ENCODE assay signal across 28 cellular contexts in genomic region chr14:98242903-98243302, GRCh38.
"Had no signal": no experiment of that assay in that cellular context is flagged by ENCODE, and none has a peak within 500 bp of the region (broad histone marks: within the 10 kb centered on the region; RNA-seq: fewer than 3 reads in every experiment).

No MANE protein-coding gene starts in this region.

- H3K9ac ChIP-seq: neural progenitor cell had no signal

- H3K4me2 ChIP-seq: hepatocyte, neural progenitor cell had no signal

- H3K4me1 ChIP-seq: heart right ventricle, left lung, lower lobe of right lung, neural progenitor cell, sigmoid colon, spleen, tibial artery, upper lobe of right lung had no signal

- ATAC-seq: heart right ventricle; left cardiac atrium; left lung; lower lobe of right lung; natural killer cell; right cardiac atrium; stimulated activated effector memory CD8-positive, alpha-beta T cell treated with anti-CD3 and anti-CD28 coated beads, Interleukin-12 subunit alpha, Interleukin-12 subunit beta, amount 100 ng/mL, for 72 hours; upper lobe of right lung had no signal

- H3K27me3 ChIP-seq: hepatocyte, left lung, neural progenitor cell, ovary, sigmoid colon, spleen, suprapubic skin, tibial artery, upper lobe of right lung had no signal

- FAIRE-seq: keratinocyte, small intestine, urothelium cell line had no signal

- H3K9me3 ChIP-seq: heart right ventricle, left lung, lower lobe of right lung, ovary, sigmoid colon, spleen, suprapubic skin, thoracic aorta, tibial artery, upper lobe of right lung had no signal

- H3K4me3 ChIP-seq: heart right ventricle, hepatocyte, left lung, lower lobe of right lung, neural progenitor cell, ovary, sigmoid colon, spleen, suprapubic skin, thoracic aorta, tibial artery, upper lobe of right lung had no signal

- H3K27ac ChIP-seq: heart right ventricle, hepatocyte, left lung, lower lobe of right lung, neural progenitor cell, ovary, sigmoid colon, spleen, suprapubic skin, thoracic aorta, tibial artery, upper lobe of right lung had no signal

- H2AFZ ChIP-seq: hepatocyte, neural progenitor cell had no signal

- DNase-seq: heart right ventricle; kidney glomerular epithelial cell; left cardiac atrium; left lung; lower lobe of right lung; mammary epithelial cell; mesenchymal stem cell; naive B cell; natural killer cell; nephron progenitor cell; ovary; retina; right cardiac atrium; sigmoid colon; small intestine; spleen; stimulated activated CD4-positive, alpha-beta T cell treated with anti-CD3 and anti-CD28 coated beads, Interleukin-4, amount 100 ng/mL, for 24 hours; stimulated activated naive CD4-positive, alpha-beta T cell; tibial artery; trophoblast cell; upper lobe of right lung had no signal

- H3K79me2 ChIP-seq: hepatocyte had no signal

- H3K36me3 ChIP-seq: heart right ventricle, left lung, lower lobe of right lung, neural progenitor cell, ovary, sigmoid colon, spleen, suprapubic skin, thoracic aorta, tibial artery, upper lobe of right lung had no signal
